In the genomic region with DNA sequence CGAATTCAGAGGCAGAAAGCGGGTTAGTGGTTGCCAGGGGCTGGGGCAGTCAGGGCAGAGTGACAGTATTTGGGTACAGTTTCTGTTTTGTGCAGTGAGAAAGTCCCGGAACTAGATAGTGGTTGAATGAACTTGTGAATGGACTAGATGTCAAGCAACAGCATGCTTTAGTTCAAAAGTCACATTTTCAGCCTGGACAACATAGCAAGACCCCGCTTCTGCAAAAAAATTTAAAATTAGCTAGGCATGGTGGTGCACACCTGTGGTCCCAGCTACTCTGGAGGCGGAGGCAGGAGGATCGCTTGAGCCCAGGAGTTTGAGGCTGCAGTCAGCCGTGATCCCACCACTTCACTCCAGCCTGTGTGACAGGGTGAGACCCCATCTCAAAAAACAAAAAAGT, we compare ENCODE assay signal across 19 cellular contexts. TPM values are rescaled to one million over a fixed set of nuclear protein-coding genes. Genes with fewer than 3 reads are reported as not detected.
A peak's percentile ranks its signal among the peaks of the same experiment; 100 is the strongest.
DNase-seq lines count a peak whose midpoint lies in the region; ATAC-seq and TF ChIP-seq lines count a peak whose summit lies in the region.
"Had no signal": no experiment of that assay in that cellular context is flagged by ENCODE, and none has a peak within 500 bp of the region (broad histone marks: within the 10 kb centered on the region; RNA-seq: fewer than 3 reads in every experiment).

No MANE protein-coding gene starts in this region.

- TF ChIP-seq CTCF in GM12865 (IDR thresholded peaks at IDR 0.05; ENCODE audit: insufficient read depth, low read depth, low read length, missing control alignments) (no peak), osteoblast (IDR thresholded peaks at IDR 0.05; ENCODE audit: extremely low read depth, low read depth, low read length) (no peak), CD14-positive monocyte (IDR thresholded peaks at IDR 0.05) (no peak)

- peaks cover 37% of the 10 kb centered on the region for H3K36me3 Mint-ChIP-seq in activated CD4-positive, alpha-beta T cell treated with anti-CD3 and anti-CD28 coated beads, Interleukin-2, amount 10 ng/mL, durations not matched to agents 24 days and 14 days (ENCODE audit: low read depth)
- peaks cover 12% of the 10 kb centered on the region for H3K36me3 Mint-ChIP-seq in activated naive CD8-positive, alpha-beta T cell treated with anti-CD3 and anti-CD28 coated beads, Interleukin-2, amount 50 U/mL, for 24 hours (ENCODE audit: low read depth)
- peaks cover 38 to 62% of the 10 kb centered on the region in 2 donors for H3K36me3 Mint-ChIP-seq in CD14-positive monocyte

- H3K27ac Mint-ChIP-seq in activated CD4-positive, alpha-beta T cell treated with anti-CD3 and anti-CD28 coated beads, Interleukin-2, amount 10 ng/mL, durations not matched to agents 24 days and 14 days: no peak overlapping the region
- peak overlapping the region; percentile 40 for H3K27ac Mint-ChIP-seq in activated naive CD8-positive, alpha-beta T cell treated with anti-CD3 and anti-CD28 coated beads, Interleukin-2, amount 50 U/mL, for 24 hours
- H3K27ac Mint-ChIP-seq in CD14-positive monocyte: peak overlapping the region in 2 of 7 donors; percentile 8 to 86

- no peaks in the 10 kb centered on the region for H3K9me3 ChIP-seq in osteoblast (ENCODE audit: low read depth, low read length)
- H3K9me3 ChIP-seq: Caco-2, MG63, mucosa of descending colon had no signal

- H3K27me3 Mint-ChIP-seq in activated CD4-positive, alpha-beta T cell treated with anti-CD3 and anti-CD28 coated beads, Interleukin-2, amount 10 ng/mL, durations not matched to agents 24 days and 14 days: no peaks in the 10 kb centered on the region
- no peaks in the 10 kb centered on the region for H3K27me3 Mint-ChIP-seq in activated naive CD8-positive, alpha-beta T cell treated with anti-CD3 and anti-CD28 coated beads, Interleukin-2, amount 50 U/mL, for 24 hours
- peaks cover 1 to 12% (median 2%) of the 10 kb centered on the region in 3 donors for H3K27me3 Mint-ChIP-seq in CD14-positive monocyte (ENCODE audit: low read depth in 3 of 3)
- H3K27me3 Mint-ChIP-seq: brain had no signal

- peaks cover 65% of the 10 kb centered on the region for H3K79me2 ChIP-seq in osteoblast (ENCODE audit: insufficient read depth, low read length)

- peaks cover 14% of the 10 kb centered on the region for H3K4me1 ChIP-seq in osteoblast (ENCODE audit: insufficient read depth, low read length)
- H3K4me1 ChIP-seq: Caco-2 had no signal

- no peak overlapping the region for H3K4me3 ChIP-seq in GM12865 (ENCODE audit: low read depth, low read length)
- H3K4me3 ChIP-seq in osteoblast (ENCODE audit: insufficient read depth, low read length): no peak overlapping the region
- H3K4me3 ChIP-seq: MG63, mucosa of descending colon, SK-N-MC had no signal

- ATAC-seq in activated naive CD8-positive, alpha-beta T cell treated with anti-CD3 and anti-CD28 coated beads, Interleukin-2, amount 50 U/mL, for 24 hours: no peak
- ATAC-seq in HG03196 (IDR thresholded peaks at IDR 0.05; ENCODE audit: unreplicated experiment): no peak
- ATAC-seq in HG02970 (IDR thresholded peaks at IDR 0.05; ENCODE audit: low FRiP score, unreplicated experiment): no peak
- ATAC-seq: left colon, mucosa of descending colon had no signal

- H3K27me3 ChIP-seq in osteoblast (ENCODE audit: insufficient read depth, low read length): no peaks in the 10 kb centered on the region
- H3K27me3 ChIP-seq: MG63 had no signal

- H3K27ac ChIP-seq in osteoblast (ENCODE audit: low read depth, low read length): peak overlapping the region; percentile 36
- H3K27ac ChIP-seq: SK-N-MC had no signal

- intact Hi-C loops in activated CD4-positive, alpha-beta T cell treated with anti-CD3 and anti-CD28 coated beads, Interleukin-2, amount 10 ng/mL, durations not matched to agents 24 days and 14 days (cut with micrococcal nuclease): no loop called here
- intact Hi-C loops in CD14-positive monocyte (cut with micrococcal nuclease): no loop called here

- H2AFZ ChIP-seq in osteoblast (ENCODE audit: low read length): no peak overlapping the region

- peaks cover 35% of the 10 kb centered on the region for H4K20me1 ChIP-seq in osteoblast (ENCODE audit: insufficient read depth, low read length)

- H3K9me3 Mint-ChIP-seq in activated CD4-positive, alpha-beta T cell treated with anti-CD3 and anti-CD28 coated beads, Interleukin-2, amount 10 ng/mL, durations not matched to agents 24 days and 14 days: no peaks in the 10 kb centered on the region
- no peaks in the 10 kb centered on the region for H3K9me3 Mint-ChIP-seq in activated naive CD8-positive, alpha-beta T cell treated with anti-CD3 and anti-CD28 coated beads, Interleukin-2, amount 50 U/mL, for 24 hours
- H3K9me3 Mint-ChIP-seq in CD14-positive monocyte: peaks cover 0 to 2% (median 0%) of the 10 kb centered on the region in 7 donors
- H3K9me3 Mint-ChIP-seq: brain had no signal

- peak overlapping the region; percentile 39 for H3K4me3 Mint-ChIP-seq in activated CD4-positive, alpha-beta T cell treated with anti-CD3 and anti-CD28 coated beads, Interleukin-2, amount 10 ng/mL, durations not matched to agents 24 days and 14 days
- peak overlapping the region; percentile 42 for H3K4me3 Mint-ChIP-seq in activated naive CD8-positive, alpha-beta T cell treated with anti-CD3 and anti-CD28 coated beads, Interleukin-2, amount 50 U/mL, for 24 hours
- H3K4me3 Mint-ChIP-seq in CD14-positive monocyte: no peak overlapping the region

- DNase-seq in activated CD4-positive, alpha-beta T cell treated with anti-CD3 and anti-CD28 coated beads, Interleukin-2, amount 10 ng/mL, durations not matched to agents 24 days and 14 days: no peak
- no peak for DNase-seq in activated CD4-positive, alpha-beta T cell treated with anti-CD3 and anti-CD28 coated beads for 4 hours
- DNase-seq in GM12865 (ENCODE audit: low read depth): peak; percentile 35
- no peak for DNase-seq in activated naive CD8-positive, alpha-beta T cell treated with anti-CD3 and anti-CD28 coated beads, Interleukin-2, amount 50 U/mL, for 24 hours
- no peak for DNase-seq in osteoblast (ENCODE audit: insufficient read length, low spot score, missing footprints)
- DNase-seq in CD14-positive monocyte (ENCODE audit: low spot score): no peak
- DNase-seq: activated gamma-delta T cell; Caco-2; cortex of kidney; EL; left colon; MG63; mucosa of descending colon; NCI-H82; stimulated activated naive CD4-positive, alpha-beta T cell had no signal

- peaks cover 49% of the 10 kb centered on the region for H3K4me1 Mint-ChIP-seq in activated CD4-positive, alpha-beta T cell treated with anti-CD3 and anti-CD28 coated beads, Interleukin-2, amount 10 ng/mL, durations not matched to agents 24 days and 14 days
- peaks cover 74% of the 10 kb centered on the region for H3K4me1 Mint-ChIP-seq in activated naive CD8-positive, alpha-beta T cell treated with anti-CD3 and anti-CD28 coated beads, Interleukin-2, amount 50 U/mL, for 24 hours
- H3K4me1 Mint-ChIP-seq in CD14-positive monocyte: peaks cover 67% of the 10 kb centered on the region

- no peak overlapping the region for H3K4me2 ChIP-seq in osteoblast (ENCODE audit: insufficient read depth, low read length)

- peaks cover 3% of the 10 kb centered on the region for H3K36me3 ChIP-seq in osteoblast (ENCODE audit: insufficient read depth, low read length)
- H3K36me3 ChIP-seq: MG63 had no signal

RNA-seq across cellular contexts. Expression of gene NOTCH1, which starts 8.4 kb away (rescaled TPM):
- 108 and 113 TPM in 2 replicates for total RNA-seq in activated CD4-positive, alpha-beta T cell treated with anti-CD3 and anti-CD28 coated beads, Interleukin-2, amount 10 ng/mL, durations not matched to agents 24 days and 14 days
- total RNA-seq in osteoblast: 10.5 and 14.4 TPM in 2 replicates
- polyA plus RNA-seq in CD14-positive monocyte: 1 to 10 TPM; 1.4 to 2.2 TPM

RNA-seq across cellular contexts. Expression of gene SEC16A, which starts 54.6 kb away (rescaled TPM):
- total RNA-seq in activated CD4-positive, alpha-beta T cell treated with anti-CD3 and anti-CD28 coated beads, Interleukin-2, amount 10 ng/mL, durations not matched to agents 24 days and 14 days: 79.2 and 81.2 TPM in 2 replicates
- total RNA-seq in osteoblast: 36.8 and 38.4 TPM in 2 replicates
- polyA plus RNA-seq in CD14-positive monocyte: 10 to 100 TPM; 11.1 to 19.1 TPM

Comparison
In these comparisons a context has a peak if more than half of its experiments do, and no peak if none do; other contexts are left out.
1. H3K4me3 Mint-ChIP-seq: peak in activated CD4-positive, alpha-beta T cell treated with anti-CD3 and anti-CD28 coated beads, Interleukin-2, amount 10 ng/mL, durations not matched to agents 24 days and 14 days (single experiment) and activated naive CD8-positive, alpha-beta T cell treated with anti-CD3 and anti-CD28 coated beads, Interleukin-2, amount 50 U/mL, for 24 hours (single experiment); none in CD14-positive monocyte (0 of 2).